Comparison of ENCODE assay signal across 17 cellular contexts in the genomic region with DNA sequence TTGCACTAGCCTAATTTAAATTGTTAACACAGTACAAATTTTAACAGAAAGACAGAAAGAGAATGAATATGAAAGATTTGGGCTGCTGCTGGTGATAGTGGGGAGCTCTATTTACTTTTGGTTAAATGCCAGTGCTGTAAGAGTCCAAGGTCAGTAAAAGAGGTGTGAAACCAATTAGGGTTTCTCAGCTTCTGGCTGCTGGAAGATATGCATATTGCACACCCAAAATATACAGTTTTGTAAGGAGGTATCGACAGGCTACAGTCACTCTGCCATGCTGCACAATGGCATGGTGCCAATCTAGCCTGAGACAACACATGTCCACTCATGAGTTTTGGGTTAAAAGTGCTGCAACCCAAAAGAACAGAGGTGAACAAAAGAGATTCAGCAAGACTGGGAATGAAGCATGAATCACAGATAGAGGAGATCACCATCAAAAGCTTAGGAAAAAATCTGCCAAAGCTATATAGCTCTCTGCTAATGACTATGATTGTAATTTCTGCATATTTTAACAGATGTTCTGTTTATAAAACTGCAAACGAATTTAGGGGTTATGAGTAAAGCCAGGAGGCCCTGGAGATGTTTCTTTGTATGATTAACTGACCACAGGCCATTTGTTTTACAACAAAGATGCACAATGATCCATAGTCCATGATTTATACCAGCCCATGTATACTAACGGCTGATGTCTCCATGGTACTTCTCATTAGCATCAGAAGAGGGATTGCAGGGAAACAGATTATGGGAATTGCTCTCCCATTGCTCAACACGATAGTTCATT.
"Had no signal": no experiment of that assay in that cellular context is flagged by ENCODE, and none has a peak within 500 bp of the region (broad histone marks: within the 10 kb centered on the region; RNA-seq: fewer than 3 reads in every experiment).

No MANE protein-coding gene starts in this region.

- H3K9me3 Mint-ChIP-seq: activated CD4-positive, alpha-beta memory T cell treated with anti-CD3 and anti-CD28 coated beads, Interleukin-2, amount 10 ng/mL, durations not matched to agents 7 days and 5 days; activated naive CD4-positive, alpha-beta T cell treated with anti-CD3 and anti-CD28 coated beads, Interleukin-2, amount 50 U/mL, for 72 hours; activated T-cell treated with anti-CD3 and anti-CD28 coated beads, Interleukin-2, amount 50 U/mL, for 24 hours; dendritic cell treated with granulocyte-macrophage colony-stimulating factor and Interleukin-4, amounts not matched to agents 40 ng/mL and 50 ng/mL, for 4 days; memory B cell; nephron progenitor cell; stimulated activated naive CD8-positive, alpha-beta T cell treated with anti-CD3 and anti-CD28 coated beads, Interleukin-15, Interleukin-2, amounts not matched to agents 100 ng/mL and 50 ng/mL, for 24 hours; type B pancreatic cell had no signal

- H3K4me3 ChIP-seq: prostate gland, right lobe of liver had no signal

- DNase-seq: activated CD4-positive, alpha-beta memory T cell treated with anti-CD3 and anti-CD28 coated beads, Interleukin-2, amount 10 ng/mL, durations not matched to agents 7 days and 5 days; activated CD4-positive, alpha-beta T cell treated with anti-CD3 and anti-CD28 coated beads for 4 hours; activated effector memory CD4-positive, alpha-beta T cell treated with Interleukin-2 at 50 U/mL for 16 hours; activated T-cell treated with anti-CD3 and anti-CD28 coated beads, Interleukin-2, amount 50 U/mL, for 24 hours; brain microvascular endothelial cell; effector memory CD4-positive, alpha-beta T cell; foreskin melanocyte; kidney glomerular epithelial cell; left ventricle myocardium superior; nephron progenitor cell; right lobe of liver had no signal

- H3K4me1 ChIP-seq: prostate gland, right lobe of liver had no signal

- H3K4me1 Mint-ChIP-seq: memory B cell had no signal

- H3K36me3 Mint-ChIP-seq: activated naive CD4-positive, alpha-beta T cell treated with anti-CD3 and anti-CD28 coated beads, Interleukin-2, amount 50 U/mL, for 72 hours; memory B cell; type B pancreatic cell had no signal

- ATAC-seq: activated naive CD4-positive, alpha-beta T cell treated with anti-CD3 and anti-CD28 coated beads, Interleukin-2, amount 50 U/mL, for 72 hours; left ventricle myocardium superior; right lobe of liver had no signal

- H3K36me3 ChIP-seq: brain microvascular endothelial cell, prostate gland, right lobe of liver had no signal

- H3K27me3 Mint-ChIP-seq: activated CD4-positive, alpha-beta memory T cell treated with anti-CD3 and anti-CD28 coated beads, Interleukin-2, amount 10 ng/mL, durations not matched to agents 7 days and 5 days; activated T-cell treated with anti-CD3 and anti-CD28 coated beads, Interleukin-2, amount 50 U/mL, for 24 hours; dendritic cell treated with granulocyte-macrophage colony-stimulating factor and Interleukin-4, amounts not matched to agents 40 ng/mL and 50 ng/mL, for 4 days; memory B cell; stimulated activated naive CD8-positive, alpha-beta T cell treated with anti-CD3 and anti-CD28 coated beads, Interleukin-15, Interleukin-2, amounts not matched to agents 100 ng/mL and 50 ng/mL, for 24 hours had no signal

- H3K27me3 ChIP-seq: brain microvascular endothelial cell, right lobe of liver had no signal

- H3K27ac ChIP-seq: brain microvascular endothelial cell, prostate gland, right lobe of liver had no signal

- H3K27ac Mint-ChIP-seq: activated CD4-positive, alpha-beta memory T cell treated with anti-CD3 and anti-CD28 coated beads, Interleukin-2, amount 10 ng/mL, durations not matched to agents 7 days and 5 days; activated naive CD4-positive, alpha-beta T cell treated with anti-CD3 and anti-CD28 coated beads, Interleukin-2, amount 50 U/mL, for 72 hours; activated T-cell treated with anti-CD3 and anti-CD28 coated beads, Interleukin-2, amount 50 U/mL, for 24 hours; dendritic cell treated with granulocyte-macrophage colony-stimulating factor and Interleukin-4, amounts not matched to agents 40 ng/mL and 50 ng/mL, for 4 days; memory B cell; nephron progenitor cell; stimulated activated naive CD8-positive, alpha-beta T cell treated with anti-CD3 and anti-CD28 coated beads, Interleukin-15, Interleukin-2, amounts not matched to agents 100 ng/mL and 50 ng/mL, for 24 hours; type B pancreatic cell had no signal

- H3K4me3 Mint-ChIP-seq: activated CD4-positive, alpha-beta memory T cell treated with anti-CD3 and anti-CD28 coated beads, Interleukin-2, amount 10 ng/mL, durations not matched to agents 7 days and 5 days; activated T-cell treated with anti-CD3 and anti-CD28 coated beads, Interleukin-2, amount 50 U/mL, for 24 hours; dendritic cell treated with granulocyte-macrophage colony-stimulating factor and Interleukin-4, amounts not matched to agents 40 ng/mL and 50 ng/mL, for 4 days; memory B cell; nephron progenitor cell; stimulated activated naive CD8-positive, alpha-beta T cell treated with anti-CD3 and anti-CD28 coated beads, Interleukin-15, Interleukin-2, amounts not matched to agents 100 ng/mL and 50 ng/mL, for 24 hours; type B pancreatic cell had no signal

- H3K9me3 ChIP-seq: prostate gland, right lobe of liver had no signal
